ENCODE assay signal across 8 cellular contexts in the genomic region with DNA sequence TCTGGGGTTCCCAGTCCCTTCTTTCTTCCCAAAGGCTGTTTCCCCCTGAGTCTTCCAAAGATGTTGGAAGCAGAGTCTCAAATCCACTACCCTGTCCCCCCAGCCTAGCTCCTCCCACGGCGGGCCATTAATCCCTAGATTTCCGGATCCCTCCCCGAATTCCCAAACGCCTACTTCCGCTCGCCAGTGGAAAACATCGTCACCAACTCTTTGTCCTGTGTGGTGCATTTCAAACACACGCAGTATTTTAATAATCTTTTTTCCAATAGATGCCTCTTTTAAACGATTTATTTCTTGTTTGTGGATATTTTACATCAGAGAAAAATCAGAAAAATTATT. TPM values are rescaled to one million over a fixed set of nuclear protein-coding genes. Genes with fewer than 3 reads are reported as not detected.
A peak's percentile ranks its signal among the peaks of the same experiment; 100 is the strongest.
DNase-seq lines count a peak whose midpoint lies in the region; ATAC-seq and TF ChIP-seq lines count a peak whose summit lies in the region.

No MANE protein-coding gene starts in this region.

- peak overlapping the region; percentile 88 for H3K27ac ChIP-seq in epithelial cell of prostate
- H3K27ac ChIP-seq in mesodermal cell (ENCODE audit: low read depth, low read length, severe bottlenecking), result peak overlapping the region; percentile 98

- DNase-seq in DMS153 treated with DMSO at 0.1 percent for 48 hours (lab: John Stamatoyannopoulos, UW; ENCODE audit: unreplicated experiment), result peak; percentile 5
- DNase-seq in LHCN-M2 (ENCODE audit: low read depth), result peak; percentile 73
- no peak for DNase-seq in T-cell
- DNase-seq in epithelial cell of prostate (ENCODE audit: low read depth, low spot score), result no peak
- peak; percentile 72 for DNase-seq in type B pancreatic cell (ENCODE audit: extremely low spot score, unreplicated experiment)

- peak overlapping the region; percentile 98 to 99 for H3K27ac Mint-ChIP-seq in T-cell
- peak overlapping the region; percentile 100 for H3K27ac Mint-ChIP-seq in type B pancreatic cell

- ATAC-seq in T-cell (replicated peaks in 1 of 4), result no peak
- ATAC-seq in HG02588 (IDR thresholded peaks at IDR 0.05; ENCODE audit: unreplicated experiment), result no peak
- no peak for ATAC-seq in HG02840 (IDR thresholded peaks at IDR 0.05; ENCODE audit: low FRiP score, unreplicated experiment)

- TF ChIP-seq CTCF in type B pancreatic cell (conservative IDR thresholded peaks at IDR 0.05), result no peak

- CTCF ChIA-PET in T-cell (lab: Charles Lee), result interaction anchor here in 1 of 2 donors (2.0 kb wide), 1 partner anchor 29 kb away, joined by 11 read pairs; no protein-coding TSS in a partner anchor

- H3K36me3 Mint-ChIP-seq in T-cell (peaks cover 15% of the 10 kb centered on the region), type B pancreatic cell (peaks cover 12% of the 10 kb centered on the region)

- H3K4me1 Mint-ChIP-seq in T-cell (peaks cover 49 to 56% (median 54%) of the 10 kb centered on the region in 3 donors), type B pancreatic cell (ENCODE audit: unreplicated experiment) (peaks cover 14% of the 10 kb centered on the region)

- H3K27me3 Mint-ChIP-seq in T-cell (no peaks in the 10 kb centered on the region), type B pancreatic cell (no peaks in the 10 kb centered on the region)

- H3K4me3 ChIP-seq in mesodermal cell (ENCODE audit: extremely low read depth, insufficient read depth, low read length, poor library complexity, severe bottlenecking), result peak overlapping the region; percentile 95

- H3K4me1 ChIP-seq in mesodermal cell (ENCODE audit: control insufficient read depth, insufficient read depth, low read length, poor library complexity, severe bottlenecking), result no peaks in the 10 kb centered on the region

- POLR2A ChIA-PET in T-cell (lab: Charles Lee), result interaction anchor here in 1 of 2 donors (0.7 kb wide), 1 partner anchor 22 kb away, joined by 6 read pairs; no protein-coding TSS in a partner anchor

- H3K36me3 ChIP-seq in mesodermal cell (ENCODE audit: control insufficient read depth, insufficient read depth, low read length), result peaks cover 59% of the 10 kb centered on the region

- H3K9me3 ChIP-seq in mesodermal cell (ENCODE audit: control insufficient read depth, low read length), result no peaks in the 10 kb centered on the region

- no peaks in the 10 kb centered on the region for H3K9me3 Mint-ChIP-seq in T-cell
- no peaks in the 10 kb centered on the region for H3K9me3 Mint-ChIP-seq in type B pancreatic cell

- H3K4me3 Mint-ChIP-seq in T-cell (peak overlapping the region; percentile 99 to 100 (median 99)), type B pancreatic cell (peak overlapping the region; percentile 100)

- 0 to 1% methylated on average over 5 to 8 of the region's 10 CpGs for WGBS in mesodermal cell (ENCODE audit: insufficient coverage in 2 of 2), 2 experiments

RNA-seq across cellular contexts. Expression of a gene that starts 0.6 kb away (rescaled TPM):
- total RNA-seq in LHCN-M2 (2014; rRNA removed), result 8.4 and 11.5 TPM in 2 replicates
- 6.4 TPM for polyA plus RNA-seq in LHCN-M2 (2012)
- 10 to 100 TPM; 33.4 to 54.6 (median 43.9) TPM for total RNA-seq in T-cell
- 21.2 TPM for polyA plus RNA-seq in mesodermal cell (2013, experiment 1 of 2)
- 17.7 TPM for polyA plus RNA-seq in mesodermal cell (2013, experiment 2 of 2)
- total RNA-seq in type B pancreatic cell (ENCODE audit: low replicate concordance), result 21.1 and 27.4 TPM in 2 replicates

RNA-seq across cellular contexts. Expression of a gene that starts 0.7 kb away (rescaled TPM):
- total RNA-seq in LHCN-M2 (2014; rRNA removed) (6.4 and 10.3 TPM in 2 replicates), T-cell (10 to 100 TPM; 11.8 to 14.0 (median 12.4) TPM), type B pancreatic cell (ENCODE audit: low replicate concordance) (11.2 and 11.4 TPM in 2 replicates)
- polyA plus RNA-seq in LHCN-M2 (2012), result 1.7 TPM
- 2.9 TPM for polyA plus RNA-seq in mesodermal cell (2013, experiment 1 of 2)
- 2.8 TPM for polyA plus RNA-seq in mesodermal cell (2013, experiment 2 of 2)

RNA-seq across cellular contexts. Expression of a gene that starts 55.2 kb away (rescaled TPM):
- total RNA-seq in LHCN-M2 (2014; rRNA removed) (48.1 and 73.8 TPM in 2 replicates), T-cell (100 to 1,000 TPM in 4 of 5 donors, 10 to 100 TPM in 1; 96.0 to 159 (median 149) TPM), type B pancreatic cell (ENCODE audit: low replicate concordance) (90.6 and 95.4 TPM in 2 replicates)
- 26.3 TPM for polyA plus RNA-seq in LHCN-M2 (2012)
- polyA plus RNA-seq in mesodermal cell (2013, experiment 1 of 2), result 57.5 TPM
- polyA plus RNA-seq in mesodermal cell (2013, experiment 2 of 2), result 41.2 TPM

RNA-seq across cellular contexts. Expression of a gene that starts 55.3 kb away (rescaled TPM):
- total RNA-seq in LHCN-M2 (2014; rRNA removed) (9.1 and 10.0 TPM in 2 replicates), T-cell (10 to 100 TPM in 4 of 5 donors, 1 to 10 TPM in 1; 7.7 to 24.3 (median 17.6) TPM), type B pancreatic cell (ENCODE audit: low replicate concordance) (9.8 and 14.6 TPM in 2 replicates)
- 11.3 TPM for polyA plus RNA-seq in LHCN-M2 (2012)
- polyA plus RNA-seq in mesodermal cell (2013, experiment 1 of 2), result 9.5 TPM
- polyA plus RNA-seq in mesodermal cell (2013, experiment 2 of 2), result 9.3 TPM

Comparison
In these comparisons a context has a peak if more than half of its experiments do, and no peak if none do; other contexts are left out.
1. DNase-seq: peak in DMS153 treated with DMSO at 0.1 percent for 48 hours (single experiment), LHCN-M2 (single experiment) and type B pancreatic cell (single experiment); none in T-cell (0 of 34) and epithelial cell of prostate (single experiment).